ENCODE assay signal across 1 cellular context in genomic region chr3:33717866-33718594, GRCh38.
TF ChIP-seq lines count a peak whose summit lies in the region.

TSS of gene CLASP2 (minus strand) at chr3:33718254. CDS start at chr3:33718002, 252 bp downstream.

TF ChIP-seq in K562, 482 proteins besides CTCF, POLR2A, EP300 and RAD21 (continued from another document and continues in another):
- TF ChIP-seq ZEB2 (IDR thresholded peaks at IDR 0.05) = 0 out of 2 replicates have a peak, but pooled peaks have one; percentile 53
- TF ChIP-seq STAT5B (CRISPR knock-in tag; IDR thresholded peaks at IDR 0.05) = no peak
- TF ChIP-seq NBN (IDR thresholded peaks at IDR 0.05; ENCODE audit: low read depth) = peak; percentile 53
- TF ChIP-seq TARDBP (IDR thresholded peaks at IDR 0.05) = peak; percentile 67
- no peak for TF ChIP-seq PATZ1 (CRISPR knock-in tag; IDR thresholded peaks at IDR 0.05; ENCODE audit: borderline replicate concordance)
- peak; percentile 67 for TF ChIP-seq VEZF1 (CRISPR knock-in tag; IDR thresholded peaks at IDR 0.05)
- TF ChIP-seq SP1 (CRISPR knock-in tag; IDR thresholded peaks at IDR 0.05) = no peak
- peak; percentile 81 for TF ChIP-seq KHSRP (IDR thresholded peaks at IDR 0.05)
- no peak for TF ChIP-seq CBX2 (IDR thresholded peaks at IDR 0.05; ENCODE audit: insufficient read depth, low read length, poor library complexity, severe bottlenecking)
- no peak for TF ChIP-seq DACH1 (IDR thresholded peaks at IDR 0.05; ENCODE audit: partially characterized antibody)
- peak; percentile 53 for TF ChIP-seq ZNF436 (CRISPR knock-in tag; IDR thresholded peaks at IDR 0.05)
- peak; percentile 57 for TF ChIP-seq U2AF1 (optimal IDR thresholded peaks at IDR 0.05; ENCODE audit: low read depth, low read length)
- peak; percentile 10 for TF ChIP-seq PCBP1 (IDR thresholded peaks at IDR 0.05; ENCODE audit: low read depth, low read length, poor library complexity, severe bottlenecking)
- 0 out of 2 replicates have a peak, but pooled peaks have one; percentile 23 for TF ChIP-seq ZNF586 (CRISPR knock-in tag; conservative IDR thresholded peaks at IDR 0.05)
- TF ChIP-seq DEAF1 (CRISPR knock-in tag; IDR thresholded peaks at IDR 0.05) = 0 out of 2 replicates have a peak, but pooled peaks have one; percentile 5
- TF ChIP-seq MGA (IDR thresholded peaks at IDR 0.05) = 0 out of 2 replicates have a peak, but pooled peaks have one; percentile 25
- TF ChIP-seq MLLT1 (IDR thresholded peaks at IDR 0.05) = no peak; a peak in 1 of 4 replicates
- TF ChIP-seq E2F6 (IDR thresholded peaks at IDR 0.05; ENCODE audit: borderline replicate concordance in 1 of 2, extremely low read depth in 1 of 2, insufficient read depth in 1 of 2, insufficient read length in 1 of 2, low read depth in 1 of 2, low read length in 1 of 2, poor library complexity in 1 of 2, severe bottlenecking in 1 of 2) = peak in 1 of 2 experiments; percentile 27
- TF ChIP-seq ZNF644 (tag; IDR thresholded peaks at IDR 0.05; ENCODE audit: low read depth) = peak; percentile 83; the same call in 1 of the 2 replicates
- no peak for TF ChIP-seq NFE2L1 (tag; IDR thresholded peaks at IDR 0.05; ENCODE audit: borderline replicate concordance, low read depth)
- TF ChIP-seq GTF2F1 (IDR thresholded peaks at IDR 0.05; ENCODE audit: low read depth, low read length) = 0 out of 2 replicates have a peak, but pooled peaks have one; percentile 15
- 0 out of 2 replicates have a peak, but pooled peaks have one; percentile 30 for TF ChIP-seq MYNN (IDR thresholded peaks at IDR 0.05)
- TF ChIP-seq MYNN (CRISPR knock-in tag; IDR thresholded peaks at IDR 0.05) = no peak
- TF ChIP-seq OTX1 (CRISPR knock-in tag; IDR thresholded peaks at IDR 0.05) = peak; percentile 75; the same call in 1 of the 2 replicates
- TF ChIP-seq FUS (optimal IDR thresholded peaks at IDR 0.05; ENCODE audit: low read depth, low read length) = peak; percentile 82
- TF ChIP-seq ARID3B (CRISPR knock-in tag; IDR thresholded peaks at IDR 0.05; ENCODE audit: borderline replicate concordance) = 0 out of 2 replicates have a peak, but pooled peaks have one; percentile 44
- peak; percentile 86 for TF ChIP-seq SMARCE1 (IDR thresholded peaks at IDR 0.05)
- 0 out of 2 replicates have a peak, but pooled peaks have one; percentile 18 for TF ChIP-seq ELK3 (CRISPR knock-in tag; IDR thresholded peaks at IDR 0.05)
- TF ChIP-seq KLF6 (CRISPR knock-in tag; IDR thresholded peaks at IDR 0.05; ENCODE audit: borderline replicate concordance) = peak; percentile 61; the same call in 1 of the 2 replicates
- TF ChIP-seq ESRRA (IDR thresholded peaks at IDR 0.05; ENCODE audit: borderline replicate concordance, low read depth) = peak; percentile 70
- TF ChIP-seq ATF1 (CRISPR knock-in tag; IDR thresholded peaks at IDR 0.05) = peak; percentile 87
- TF ChIP-seq ATF1 (tag; IDR thresholded peaks at IDR 0.05) = peak; percentile 99
- peak; percentile 78 for TF ChIP-seq DMBX1 (CRISPR knock-in tag; IDR thresholded peaks at IDR 0.05; ENCODE audit: borderline replicate concordance)
- TF ChIP-seq ZBTB17 (CRISPR knock-in tag; IDR thresholded peaks at IDR 0.05) = peak; percentile 47; the same call in 1 of the 2 replicates
- TF ChIP-seq SMAD1 (IDR thresholded peaks at IDR 0.05; ENCODE audit: low read depth, low read length, partially characterized antibody) = no peak
- TF ChIP-seq ERF (CRISPR knock-in tag; IDR thresholded peaks at IDR 0.05) = peak; percentile 68
- TF ChIP-seq BRD9 (IDR thresholded peaks at IDR 0.05; ENCODE audit: low read depth, partially characterized antibody) = peak; percentile 74
- peak; percentile 79 for TF ChIP-seq HNRNPLL (IDR thresholded peaks at IDR 0.05; ENCODE audit: low read depth, low read length, poor library complexity, severe bottlenecking)
